25 cellular contexts compared by ENCODE assay signal in the genomic region with DNA sequence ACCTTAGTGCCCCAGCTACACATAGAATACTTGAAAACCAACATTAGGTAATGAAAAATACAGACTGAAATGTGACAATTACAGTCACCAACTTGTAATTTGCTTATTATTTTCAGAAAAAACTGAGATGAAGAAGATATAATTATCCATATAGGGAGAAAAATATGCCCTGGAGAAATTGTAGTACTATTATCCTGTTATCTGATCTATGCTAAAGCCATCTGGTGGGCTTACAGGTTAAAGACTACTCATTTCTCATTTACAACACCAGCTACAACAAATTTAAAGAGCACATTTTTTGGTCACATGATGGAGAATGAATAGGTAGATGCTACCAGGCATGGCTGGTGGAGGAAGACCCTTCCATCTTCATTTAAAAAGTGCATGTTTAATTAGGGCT.
DNase-seq lines count a peak whose midpoint lies in the region; ATAC-seq, FAIRE-seq and TF ChIP-seq lines count a peak whose summit lies in the region.
"Had no signal": no experiment of that assay in that cellular context is flagged by ENCODE, and none has a peak within 500 bp of the region (broad histone marks: within the 10 kb centered on the region; RNA-seq: fewer than 3 reads in every experiment).

No MANE protein-coding gene starts in this region.

- CTCF ChIA-PET in K562 (lab: Yijun Ruan, JAX; ENCODE audit: low intra/inter-chr PET ratio) = no interaction called here

- H3K4me1 ChIP-seq in K562 (replicated peaks in 1 of 2; ENCODE audit: control insufficient read depth in 2 of 2, insufficient read depth in 2 of 2, low read length in 2 of 2) (no peaks in the 10 kb centered on the region), right cardiac atrium (ENCODE audit: control insufficient read depth, insufficient read depth, low read length) (no peaks in the 10 kb centered on the region)
- H3K4me1 ChIP-seq: A549 had no signal

- no peaks in the 10 kb centered on the region for H3K36me3 ChIP-seq in K562 (ENCODE audit: control insufficient read depth, insufficient read depth, low read length)

- no peaks in the 10 kb centered on the region for H3K27me3 ChIP-seq in K562 (ENCODE audit: control insufficient read depth in 2 of 2, insufficient read depth in 2 of 2, low read length in 2 of 2)
- H3K27me3 ChIP-seq in right cardiac atrium (ENCODE audit: control insufficient read depth, insufficient read depth) = no peaks in the 10 kb centered on the region

- H2AFZ ChIP-seq in K562 (ENCODE audit: low read depth, low read length) = no peak overlapping the region
- H2AFZ ChIP-seq: GM23248 had no signal

- no peaks in the 10 kb centered on the region for H4K20me1 ChIP-seq in K562 (replicated peaks; ENCODE audit: control insufficient read depth, insufficient read depth, low read length)

- ATAC-seq in K562 = no peak
- ATAC-seq in right cardiac atrium = no peak
- ATAC-seq: A549, GM12878, HCT116 had no signal

- H3K79me2 ChIP-seq in K562 (ENCODE audit: control insufficient read depth, insufficient read depth, low read length) = no peaks in the 10 kb centered on the region

- no peak for TF ChIP-seq RAD21 in K562 (CRISPR knock-in tag; conservative IDR thresholded peaks at IDR 0.05 in 1 of 2, IDR thresholded peaks at IDR 0.05 in 1 of 2)

- in situ Hi-C loops in K562 (cut with MboI) = no loop called here

- POLR2A ChIA-PET in K562 (lab: Yijun Ruan, JAX) = no interaction called here

- no peak overlapping the region for H3K4me2 ChIP-seq in K562 (ENCODE audit: insufficient read depth, low read length)
- H3K4me2 ChIP-seq: A549 had no signal

- H3K27ac ChIP-seq in K562 (ENCODE audit: extremely low read depth, low read depth, low read length) (no peak overlapping the region), right cardiac atrium (ENCODE audit: low read length) (no peak overlapping the region)
- H3K27ac ChIP-seq: A549, GM23248 had no signal

- no TSS peak for BruUV-seq in K562 (replicated peaks; lab: Mats Ljungman, UMichigan)

- TF ChIP-seq CTCF in K562 (IDR thresholded peaks at IDR 0.05 in 2 of 3, conservative IDR thresholded peaks at IDR 0.05 in 1 of 3; ENCODE audit: insufficient read depth in 2 of 3, low read depth in 1 of 3, low read length in 3 of 3) = no peak

- H3K9me1 ChIP-seq in K562 (ENCODE audit: control insufficient read depth, insufficient read depth, low read length) = no peaks in the 10 kb centered on the region

- no peak for TF ChIP-seq EP300 in K562 (IDR thresholded peaks at IDR 0.05; ENCODE audit: low read length)

- no peak for FAIRE-seq in K562 (lab: Jason Lieb, UNC)
- no peak for FAIRE-seq in HTR-8/SVneo (lab: Jason Lieb, UNC)
- FAIRE-seq: A549, GM19239, H1 had no signal

- TF ChIP-seq POLR2A in K562 (conservative IDR thresholded peaks at IDR 0.05) = no peak

- H3K9ac ChIP-seq in K562 (ENCODE audit: insufficient read depth in 1 of 2, low read depth in 2 of 2, low read length in 2 of 2) = no peak overlapping the region
- H3K9ac ChIP-seq: GM23248 had no signal

- H3K9me3 ChIP-seq in K562 (replicated peaks; ENCODE audit: control insufficient read depth, insufficient read depth, low read depth, low read length) = no peaks in the 10 kb centered on the region
- no peaks in the 10 kb centered on the region for H3K9me3 ChIP-seq in right cardiac atrium (ENCODE audit: control insufficient read depth, low read length)

- no peak overlapping the region for H3K4me3 ChIP-seq in K562
- H3K4me3 ChIP-seq in right cardiac atrium (ENCODE audit: low read length) = no peak overlapping the region
- H3K4me3 ChIP-seq: A549, GM12878, GM23248 had no signal

- intact Hi-C loops in K562 (cut with micrococcal nuclease) (no loop called here), right cardiac atrium (cut with DNase I) (no loop called here)

- DNase-seq in DMS 273 treated with DMSO at 0.1 percent for 48 hours (lab: John Stamatoyannopoulos, UW) = peak; percentile 17
- peak; percentile 2 for DNase-seq in NCI-H2227 (lab: John Stamatoyannopoulos, UW; ENCODE audit: unreplicated experiment)
- peak; percentile 78 for DNase-seq in SK-N-DZ (ENCODE audit: low spot score)
- DNase-seq in K562 (ENCODE audit: extremely low read depth in 1 of 4, low spot score in 3 of 4) = no peak
- DNase-seq in HTR-8/SVneo (ENCODE audit: insufficient read length, low spot score) = no peak
- DNase-seq in HK-2 (ENCODE audit: unreplicated experiment) = no peak
- DNase-seq in right cardiac atrium = no peak
- DNase-seq in cortex of kidney (lab: John Stamatoyannopoulos, UW) = no peak
- DNase-seq: 8988T; ACHN; AML-193; C1 segment of cervical spinal cord; Calu3; CD4-positive, alpha-beta memory T cell; COR-L47; DMS79; EL; GDM1; GM23248; H9 had no signal

TF ChIP-seq in K562, 482 proteins besides CTCF, POLR2A, EP300 and RAD21:
- TF ChIP-seq, protein P1, sequence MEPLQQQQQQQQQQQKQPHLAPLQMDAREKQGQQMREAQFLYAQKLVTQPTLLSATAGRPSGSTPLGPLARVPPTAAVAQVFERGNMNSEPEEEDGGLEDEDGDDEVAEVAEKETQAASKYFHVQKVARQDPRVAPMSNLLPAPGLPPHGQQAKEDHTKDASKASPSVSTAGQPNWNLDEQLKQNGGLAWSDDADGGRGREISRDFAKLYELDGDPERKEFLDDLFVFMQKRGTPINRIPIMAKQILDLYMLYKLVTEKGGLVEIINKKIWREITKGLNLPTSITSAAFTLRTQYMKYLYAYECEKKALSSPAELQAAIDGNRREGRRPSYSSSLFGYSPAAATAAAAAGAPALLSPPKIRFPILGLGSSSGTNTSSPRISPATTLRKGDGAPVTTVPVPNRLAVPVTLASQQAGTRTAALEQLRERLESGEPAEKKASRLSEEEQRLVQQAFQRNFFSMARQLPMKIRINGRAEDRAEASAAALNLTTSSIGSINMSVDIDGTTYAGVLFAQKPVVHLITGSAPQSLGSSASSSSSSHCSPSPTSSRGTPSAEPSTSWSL (CRISPR knock-in tag; IDR thresholded peaks at IDR 0.05; ENCODE audit: borderline replicate concordance) = no peak
- TF ChIP-seq SRSF3 (IDR thresholded peaks at IDR 0.05; ENCODE audit: insufficient read depth, low read length) = no peak
- TF ChIP-seq, protein P2, sequence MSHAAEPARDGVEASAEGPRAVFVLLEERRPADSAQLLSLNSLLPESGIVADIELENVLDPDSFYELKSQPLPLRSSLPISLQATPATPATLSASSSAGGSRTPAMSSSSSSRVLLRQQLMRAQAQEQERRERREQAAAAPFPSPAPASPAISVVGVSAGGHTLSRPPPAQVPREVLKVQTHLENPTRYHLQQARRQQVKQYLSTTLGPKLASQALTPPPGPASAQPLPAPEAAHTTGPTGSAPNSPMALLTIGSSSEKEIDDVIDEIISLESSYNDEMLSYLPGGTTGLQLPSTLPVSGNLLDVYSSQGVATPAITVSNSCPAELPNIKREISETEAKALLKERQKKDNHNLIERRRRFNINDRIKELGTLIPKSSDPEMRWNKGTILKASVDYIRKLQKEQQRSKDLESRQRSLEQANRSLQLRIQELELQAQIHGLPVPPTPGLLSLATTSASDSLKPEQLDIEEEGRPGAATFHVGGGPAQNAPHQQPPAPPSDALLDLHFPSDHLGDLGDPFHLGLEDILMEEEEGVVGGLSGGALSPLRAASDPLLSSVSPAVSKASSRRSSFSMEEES (CRISPR knock-in tag; IDR thresholded peaks at IDR 0.05) = 0 out of 2 replicates have a peak, but pooled peaks have one; percentile 23
- TF ChIP-seq KLF6 (CRISPR knock-in tag; IDR thresholded peaks at IDR 0.05; ENCODE audit: borderline replicate concordance) = no peak

Comparison
In these comparisons a context has a peak if more than half of its experiments do, and no peak if none do; other contexts are left out.
1. DNase-seq: peak in DMS 273 treated with DMSO at 0.1 percent for 48 hours (single experiment), NCI-H2227 (single experiment) and SK-N-DZ (single experiment); none in K562 (0 of 4), HTR-8/SVneo (single experiment), HK-2 (single experiment), right cardiac atrium (0 of 3) and cortex of kidney (single experiment).